8 cellular contexts compared by ENCODE assay signal in the genomic region with DNA sequence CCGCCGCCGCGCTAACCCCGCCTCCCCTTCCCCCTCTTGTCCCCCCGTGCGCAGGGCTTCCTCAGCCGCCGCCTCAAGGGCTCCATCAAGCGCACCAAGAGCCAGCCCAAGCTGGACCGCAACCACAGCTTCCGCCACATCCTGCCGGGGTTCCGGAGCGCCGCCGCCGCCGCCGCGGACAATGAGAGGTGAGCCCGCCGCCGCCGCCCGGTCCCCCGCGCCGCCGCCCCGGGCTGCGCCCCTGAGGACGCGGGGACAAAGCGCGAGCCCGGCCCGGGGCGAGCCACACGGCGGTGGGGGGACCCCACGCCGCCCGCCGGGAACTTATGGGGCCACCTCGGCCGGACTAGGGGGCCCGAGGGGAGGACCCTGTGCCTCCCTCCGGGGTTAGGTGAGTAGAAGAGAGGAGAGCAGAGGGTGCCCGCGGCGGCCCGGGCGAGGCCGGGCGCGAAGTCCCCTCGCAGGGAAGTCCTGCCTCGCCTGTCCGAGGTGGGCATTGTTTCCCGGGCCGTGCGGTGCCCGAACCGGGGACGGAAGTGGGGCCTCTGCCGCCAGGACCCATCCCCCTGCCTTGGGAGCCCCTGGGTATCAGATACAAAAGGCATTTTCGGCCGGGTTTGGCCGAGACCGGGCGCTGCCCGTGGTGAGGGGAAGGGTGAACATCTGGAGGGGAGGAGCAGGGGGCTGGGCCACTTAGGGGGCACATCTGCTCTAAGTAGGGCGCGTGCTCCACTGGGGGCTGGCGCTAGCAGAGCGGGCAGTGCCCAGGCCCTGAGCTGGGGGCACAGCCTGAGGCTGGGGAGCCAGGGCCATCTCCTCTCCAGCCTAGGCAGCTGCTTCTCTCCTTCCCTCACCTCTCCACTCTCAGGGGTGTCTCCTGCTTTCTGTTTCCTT. TPM values are rescaled to one million over a fixed set of nuclear protein-coding genes. Genes with fewer than 3 reads are reported as not detected.
A peak's percentile ranks its signal among the peaks of the same experiment; 100 is the strongest.
DNase-seq lines count a peak whose midpoint lies in the region; ATAC-seq and TF ChIP-seq lines count a peak whose summit lies in the region.

No MANE protein-coding gene starts in this region.

- H3K27ac ChIP-seq in H9 (ENCODE audit: insufficient read length, low read depth, low read length), result no peak overlapping the region
- no peak overlapping the region for H3K27ac ChIP-seq in OCI-LY7 (ENCODE audit: low read depth, low read length, poor library complexity, severe bottlenecking)
- H3K27ac ChIP-seq in adrenal gland, result peak overlapping the region in 3 of 5 donors; percentile 37 to 54 (median 40)
- H3K27ac ChIP-seq in iPS DF 6.9 (ENCODE audit: low read length), result no peak overlapping the region
- H3K27ac ChIP-seq in spleen, result peak overlapping the region in 6 of 8 donors; percentile 6 to 78 (median 48)

- H3K4ac ChIP-seq in H9 (ENCODE audit: low read depth, low read length), result no peak overlapping the region

- H3K4me3 ChIP-seq in OCI-LY7 (ENCODE audit: low read depth, low read length, poor library complexity, severe bottlenecking), result peak overlapping the region; percentile 66
- H3K4me3 ChIP-seq in adrenal gland, result peak overlapping the region in 2 of 4 donors; percentile 19 to 92
- peak overlapping the region; percentile 70; the same call in 1 of the 2 replicates for H3K4me3 ChIP-seq in iPS DF 6.9 (ENCODE audit: low read length)
- peak overlapping the region; percentile 27 to 75 (median 50) for H3K4me3 ChIP-seq in spleen

- no peak overlapping the region for H2AFZ ChIP-seq in H9 (ENCODE audit: low read length)
- H2AFZ ChIP-seq in OCI-LY7 (ENCODE audit: low read length), result no peak overlapping the region; the same call in 1 of the 2 replicates

- no peaks in the 10 kb centered on the region for H3K9me3 Mint-ChIP-seq in H9

- H3K4me3 Mint-ChIP-seq in H9, result peak overlapping the region; percentile 67 to 83

- no peak overlapping the region for H3K9ac ChIP-seq in H9 (ENCODE audit: extremely low read depth, insufficient read length, low read length)

- no peaks in the 10 kb centered on the region; the same call in 1 of the 2 replicates for H3K79me2 ChIP-seq in H9 (ENCODE audit: insufficient read depth, low read length)
- no peaks in the 10 kb centered on the region for H3K79me2 ChIP-seq in OCI-LY7 (ENCODE audit: insufficient read depth, low read depth, low read length)

- H4K20me1 ChIP-seq in H9 (ENCODE audit: control insufficient read depth, insufficient read depth, insufficient read length) (no peaks in the 10 kb centered on the region), OCI-LY7 (ENCODE audit: insufficient read depth, low read length) (no peaks in the 10 kb centered on the region)

- H4K8ac ChIP-seq in H9 (replicated peaks; ENCODE audit: insufficient read length, low read depth, low read length), result no peak overlapping the region

- no peak overlapping the region for H2BK15ac ChIP-seq in H9 (ENCODE audit: low read depth, low read length)

- H3K23ac ChIP-seq in H9 (ENCODE audit: insufficient read length, low read depth, low read length), result no peak overlapping the region

- H3K27me3 ChIP-seq in H9 (ENCODE audit: insufficient read depth, low read length) (no peaks in the 10 kb centered on the region), adrenal gland (no peaks in the 10 kb centered on the region), iPS DF 6.9 (ENCODE audit: control insufficient read depth, insufficient read depth, low read length) (no peaks in the 10 kb centered on the region), spleen (replicated peaks in 1 of 7) (peaks cover 0 to 75% (median 22%) of the 10 kb centered on the region in 7 donors)

- no peak overlapping the region for H2BK5ac ChIP-seq in H9 (ENCODE audit: insufficient read length, low read length)

- H2BK120ac ChIP-seq in H9 (ENCODE audit: low read depth, low read length, poor library complexity, severe bottlenecking), result no peak overlapping the region

- no peaks in the 10 kb centered on the region for H3K36me3 Mint-ChIP-seq in H9 (ENCODE audit: insufficient read depth in 1 of 3, low read depth in 3 of 3)

- BruUV-seq in OCI-LY7 (replicated peaks; lab: Mats Ljungman, UMichigan), result no TSS peak

- H3K23me2 ChIP-seq in H9 (ENCODE audit: insufficient read length, low read depth, low read length, poor library complexity, severe bottlenecking), result peaks cover 9% of the 10 kb centered on the region

- no peak overlapping the region for H3T11ph ChIP-seq in H9 (ENCODE audit: low read length)

- H3K4me1 ChIP-seq in H9 (ENCODE audit: insufficient read depth, low read length) (no peaks in the 10 kb centered on the region), OCI-LY7 (ENCODE audit: insufficient read depth, low read length, poor library complexity, severe bottlenecking) (peaks cover 36% of the 10 kb centered on the region), adrenal gland (replicated peaks in 1 of 2) (peaks cover 11 to 19% of the 10 kb centered on the region in 2 donors), iPS DF 6.9 (ENCODE audit: control insufficient read depth, insufficient read depth, low read length) (peaks cover 2% of the 10 kb centered on the region; the same call in 1 of the 2 replicates), spleen (peaks cover 20 to 54% (median 37%) of the 10 kb centered on the region in 6 donors)

- H3K27me3 Mint-ChIP-seq in H9 (ENCODE audit: low read depth), result peaks cover 40% of the 10 kb centered on the region

- H3K4me2 ChIP-seq in H9 (ENCODE audit: insufficient read depth, insufficient read length, low read length), result peak overlapping the region; percentile 42
- H3K4me2 ChIP-seq in OCI-LY7 (ENCODE audit: low read length), result peak overlapping the region; percentile 62

- H3K9me3 ChIP-seq in H9 (ENCODE audit: control insufficient read depth, low read depth, low read length) (no peaks in the 10 kb centered on the region), OCI-LY7 (ENCODE audit: low read length) (no peaks in the 10 kb centered on the region), adrenal gland (replicated peaks in 1 of 3) (no peaks in the 10 kb centered on the region), iPS DF 6.9 (ENCODE audit: control insufficient read depth, insufficient read depth, low read length) (no peaks in the 10 kb centered on the region), spleen (no peaks in the 10 kb centered on the region)

- H3K4me1 Mint-ChIP-seq in H9, result peaks cover 8 to 26% of the 10 kb centered on the region in 2 experiments

- H3K14ac ChIP-seq in H9 (ENCODE audit: insufficient read depth, low read length), result no peak overlapping the region

- POLR2A ChIA-PET in OCI-LY7 (lab: Charles Lee), result interaction anchor here (1.0 to 1.5 kb wide), 2 partner anchors 10 to 13 kb away, joined by 3 read pairs; no protein-coding TSS in a partner anchor

- no peak overlapping the region for H2BK12ac ChIP-seq in H9 (ENCODE audit: insufficient read length, low read depth, low read length)

- H3K36me3 ChIP-seq in OCI-LY7 (ENCODE audit: insufficient read depth, low read length) (no peaks in the 10 kb centered on the region), adrenal gland (replicated peaks in 1 of 2) (no peaks in the 10 kb centered on the region), iPS DF 6.9 (ENCODE audit: control insufficient read depth, insufficient read depth, low read length) (no peaks in the 10 kb centered on the region), spleen (no peaks in the 10 kb centered on the region)

- TF ChIP-seq POLR2A in adrenal gland (IDR thresholded peaks at IDR 0.05), result no peak
- no peak for TF ChIP-seq POLR2A in spleen (IDR thresholded peaks at IDR 0.05)

- no peak overlapping the region for H4K5ac ChIP-seq in H9 (ENCODE audit: insufficient read length, low read depth, low read length)

- H3K56ac ChIP-seq in H9 (ENCODE audit: insufficient read length, low read depth, low read length), result no peak overlapping the region

- TF ChIP-seq CTCF in H9 (conservative IDR thresholded peaks at IDR 0.05) (no peak), OCI-LY7 (conservative IDR thresholded peaks at IDR 0.05; ENCODE audit: low read length) (no peak), adrenal gland (IDR thresholded peaks at IDR 0.05) (no peak), spleen (IDR thresholded peaks at IDR 0.05 in 8 of 11, conservative IDR thresholded peaks at IDR 0.05 in 3 of 11) (no peak)

- H3K18ac ChIP-seq in H9 (ENCODE audit: insufficient read length, low read depth, low read length), result peak overlapping the region; percentile 7

- intact Hi-C loops in OCI-LY7 (cut with micrococcal nuclease; ENCODE audit: unreplicated experiment) (loop anchor here (1.0 kb wide), 1 partner anchor 9 kb away; no protein-coding TSS in a partner anchor), adrenal gland (cut with DNase I) (loop anchor here in 1 of 2 donors (5.0 kb wide), 1 partner anchor 298 kb away; no protein-coding TSS in a partner anchor), spleen (cut with DNase I; ENCODE audit: low total_unique reads) (no loop called here)

- no peak overlapping the region for H3K27ac Mint-ChIP-seq in H9

- H2AK5ac ChIP-seq in H9 (ENCODE audit: insufficient read length, low read length), result no peak overlapping the region

- ATAC-seq in HG03457 (IDR thresholded peaks at IDR 0.05; ENCODE audit: unreplicated experiment), result no peak

- DNase-seq in NCI-H1105 treated with DMSO at 0.1 percent for 48 hours (lab: John Stamatoyannopoulos, UW) (peak; percentile 57), NCI-H1105 (lab: John Stamatoyannopoulos, UW) (no peak), H9 (peak; percentile 63), OCI-LY7 (ENCODE audit: low spot score) (peak; percentile 74), adrenal gland (peak in 6 of 7 donors; percentile 43 to 63 (median 56)), iPS DF 6.9 (ENCODE audit: low read depth, low spot score) (no peak), spleen (peak; percentile 93)

- H4K91ac ChIP-seq in H9 (ENCODE audit: insufficient read length, low read depth, low read length), result no peak overlapping the region

- H2BK20ac ChIP-seq in H9 (ENCODE audit: low read depth, low read length, poor library complexity, severe bottlenecking), result no peak overlapping the region

- WGBS in H9 (ENCODE audit: extremely low coverage, insufficient read length, low lambda C conversion rate), result no CpG with 5 or more reads among the region's 77 CpGs
- WGBS in adrenal gland, 4 donors, result 4 to 15% (median 4%) methylated on average over 15 to 77 of the region's 77 CpGs
- no CpG with 5 or more reads among the region's 77 CpGs for WGBS in iPS DF 6.9 (ENCODE audit: insufficient coverage, insufficient read length)
- WGBS in spleen, 5 donors, result 1 to 3% (median 2%) methylated on average over 23 to 77 of the region's 77 CpGs

- no peaks in the 10 kb centered on the region for H3K79me1 ChIP-seq in H9 (ENCODE audit: insufficient read depth, low read depth, low read length, poor library complexity, severe bottlenecking)

- CTCF ChIA-PET in OCI-LY7 (lab: Charles Lee; ENCODE audit: unreplicated experiment), result interaction anchor here (0.5 to 0.6 kb wide), 2 partner anchors 28 to 45 kb away, joined by 3 to 4 read pairs; no protein-coding TSS in a partner anchor

- H3K9me2 ChIP-seq in OCI-LY7 (ENCODE audit: insufficient read depth, low read length), result no peaks in the 10 kb centered on the region

RNA-seq across cellular contexts. Expression of gene DAB2IP, which starts 48.1 kb away (rescaled TPM):
- 22.0 and 22.6 TPM in 2 replicates for total RNA-seq in H9 (2021)
- total RNA-seq in OCI-LY7 (2014; rRNA removed; shearing (Covaris generic)), result 2.9 and 3.9 TPM in 2 replicates
- total RNA-seq in OCI-LY7 (2022), result 11.1 and 11.2 TPM in 2 replicates
- total RNA-seq in adrenal gland, result 10 to 100 TPM; 38.3 to 52.2 (median 48.4) TPM
- polyA plus RNA-seq in adrenal gland, result 10 to 100 TPM; 13.2 to 47.7 (median 20.3) TPM
- total RNA-seq in spleen, result 10 to 100 TPM; 34.1 to 83.0 (median 48.5) TPM
- 10 to 100 TPM in 1 of 3 donors, 1 to 10 TPM in 2; 5.0 to 24.2 (median 6.0) TPM for polyA plus RNA-seq in spleen

Comparison
In these comparisons a context has a peak if more than half of its experiments do, and no peak if none do; other contexts are left out.
1. DNase-seq: peak in NCI-H1105 treated with DMSO at 0.1 percent for 48 hours (single experiment), H9 (single experiment), OCI-LY7 (single experiment), adrenal gland (6 of 7) and spleen (single experiment); none in NCI-H1105 (single experiment) and iPS DF 6.9 (single experiment).
2. H3K27ac ChIP-seq: peak in adrenal gland (3 of 5) and spleen (6 of 8); none in H9 (single experiment), OCI-LY7 (single experiment) and iPS DF 6.9 (single experiment).